ENCODE assay signal across 22 cellular contexts in the genomic region with DNA sequence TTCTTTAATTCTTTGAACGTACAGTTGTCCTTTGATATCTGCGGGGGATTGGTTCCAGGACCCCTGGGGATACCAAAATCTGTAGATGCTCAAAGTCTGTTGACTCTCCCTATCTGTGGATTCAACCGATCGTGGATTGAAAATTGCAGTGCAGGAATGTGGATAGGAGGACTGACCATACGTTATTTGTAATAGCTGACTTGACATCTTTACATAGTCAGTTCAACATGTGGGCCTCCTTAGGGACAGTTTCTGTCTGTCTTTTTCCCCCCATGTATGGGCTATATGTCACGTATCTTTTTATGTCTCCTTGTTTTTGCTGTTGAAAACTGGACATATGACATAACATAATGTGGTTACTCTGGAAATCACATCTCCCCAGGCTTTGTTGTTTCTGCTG.
DNase-seq lines count a peak whose midpoint lies in the region; ATAC-seq, FAIRE-seq and TF ChIP-seq lines count a peak whose summit lies in the region.
"Had no signal": no experiment of that assay in that cellular context is flagged by ENCODE, and none has a peak within 500 bp of the region (broad histone marks: within the 10 kb centered on the region; RNA-seq: fewer than 3 reads in every experiment).

No MANE protein-coding gene starts in this region.

- ATAC-seq in A549 (no peak), GM23338 (no peak), GM21786 (IDR thresholded peaks at IDR 0.05; ENCODE audit: unreplicated experiment) (no peak)
- ATAC-seq: CD8-positive, alpha-beta T cell had no signal

- no peak overlapping the region for H3K9ac ChIP-seq in astrocyte (ENCODE audit: low read length)
- H3K9ac ChIP-seq: BLaER1 treated with 17β-estradiol and CSF1 and Interleukin-3, amounts not matched to agents 10 nM and 100 nM had no signal

- no peak for FAIRE-seq in A549 (lab: Jason Lieb, UNC)
- FAIRE-seq in astrocyte (lab: Jason Lieb, UNC), result no peak
- FAIRE-seq: A204.1, D721Med, G401.6, GM12891, GM19239 had no signal

- no peaks in the 10 kb centered on the region for H3F3A ChIP-seq in GM23338 (replicated peaks; ENCODE audit: low read depth)

- H3K36me3 ChIP-seq in GM23338 (ENCODE audit: insufficient read depth), result no peaks in the 10 kb centered on the region
- H3K36me3 ChIP-seq in astrocyte (ENCODE audit: insufficient read depth, low read length), result no peaks in the 10 kb centered on the region
- H3K36me3 ChIP-seq: BLaER1 treated with 17β-estradiol and CSF1 and Interleukin-3, amounts not matched to agents 10 nM and 100 nM had no signal

- H3K9me3 ChIP-seq in A549 (no peaks in the 10 kb centered on the region), astrocyte (ENCODE audit: insufficient read depth, low read depth, low read length) (no peaks in the 10 kb centered on the region)
- H3K9me3 ChIP-seq: Caco-2 had no signal

- CTCF ChIA-PET in A549 (lab: Yijun Ruan, JAX), result no interaction called here

- H2AFZ ChIP-seq in GM23338 (peak overlapping the region; percentile 28; the same call in 1 of the 2 replicates), astrocyte (ENCODE audit: low read depth, low read length) (no peak overlapping the region)

- no peaks in the 10 kb centered on the region for H3K9me2 ChIP-seq in GM23338 (ENCODE audit: insufficient read depth)

- H3K27me3 Mint-ChIP-seq in GM23338 (ENCODE audit: insufficient read depth, low read depth, poor library complexity) (peaks cover 2% of the 10 kb centered on the region), astrocyte (ENCODE audit: low read depth, unreplicated experiment) (peaks cover 5% of the 10 kb centered on the region)

- H3K4me1 Mint-ChIP-seq in GM23338 (no peaks in the 10 kb centered on the region; the same call in 2 of the 3 replicates), astrocyte (ENCODE audit: low read depth, unreplicated experiment) (peaks cover 9% of the 10 kb centered on the region)
- H3K4me1 Mint-ChIP-seq: B cell had no signal

- H3K9me3 Mint-ChIP-seq in GM23338, result peaks cover 9% of the 10 kb centered on the region
- peaks cover 11% of the 10 kb centered on the region for H3K9me3 Mint-ChIP-seq in astrocyte (ENCODE audit: unreplicated experiment)
- H3K9me3 Mint-ChIP-seq: CD4-positive, alpha-beta T cell; CD8-positive, alpha-beta T cell had no signal

- H3K4me2 ChIP-seq in A549 (no peak overlapping the region), GM23338 (no peak overlapping the region), astrocyte (ENCODE audit: low read length) (no peak overlapping the region)
- H3K4me2 ChIP-seq: BLaER1 treated with 17β-estradiol and CSF1 and Interleukin-3, amounts not matched to agents 10 nM and 100 nM had no signal

- no peak for TF ChIP-seq RAD21 in A549 (conservative IDR thresholded peaks at IDR 0.05 in 1 of 2, IDR thresholded peaks at IDR 0.05 in 1 of 2)

- H3K27me3 ChIP-seq in GM23338 (ENCODE audit: insufficient read depth) (no peaks in the 10 kb centered on the region), astrocyte (ENCODE audit: insufficient read depth, low read length) (no peaks in the 10 kb centered on the region)
- H3K27me3 ChIP-seq: BLaER1 treated with 17β-estradiol and CSF1 and Interleukin-3, amounts not matched to agents 10 nM and 100 nM had no signal

- H3K27ac ChIP-seq in A549 (no peak overlapping the region), GM23338 (ENCODE audit: low read depth) (no peak overlapping the region), astrocyte (ENCODE audit: low read depth, low read length) (no peak overlapping the region)
- H3K27ac ChIP-seq: BLaER1 treated with 17β-estradiol and CSF1 and Interleukin-3, amounts not matched to agents 10 nM and 100 nM; C4-2B had no signal

- peaks cover 9% of the 10 kb centered on the region; the same call in 2 of the 3 replicates for H3K36me3 Mint-ChIP-seq in GM23338 (ENCODE audit: low read depth)
- peaks cover 1% of the 10 kb centered on the region for H3K36me3 Mint-ChIP-seq in astrocyte (ENCODE audit: low read depth, unreplicated experiment)
- H3K36me3 Mint-ChIP-seq: CD8-positive, alpha-beta T cell had no signal

- DNase-seq in A549 (ENCODE audit: low read depth in 1 of 2, low spot score in 1 of 2) (no peak), GM23338 (ENCODE audit: low spot score) (no peak), astrocyte (ENCODE audit: low read depth) (no peak), activated gamma-delta T cell treated with Interleukin-2 at 50 U/mL for 16 hours (no peak)
- no peak for DNase-seq in activated effector memory CD4-positive, alpha-beta T cell treated with Interleukin-2 at 50 U/mL for 16 hours
- DNase-seq: 8988T; AML-193; Caco-2; Calu3; CD4-positive, alpha-beta T cell; CD8-positive, alpha-beta T cell; DMS79 treated with DMSO at 0.1 percent for 48 hours; GF-D8 had no signal

- H3K4me1 ChIP-seq in A549, result no peaks in the 10 kb centered on the region
- no peaks in the 10 kb centered on the region for H3K4me1 ChIP-seq in GM23338 (ENCODE audit: insufficient read depth)
- H3K4me1 ChIP-seq in astrocyte (ENCODE audit: insufficient read depth, low read length), result no peaks in the 10 kb centered on the region
- H3K4me1 ChIP-seq: Caco-2 had no signal

- POLR2A ChIA-PET in A549 (lab: Yijun Ruan, JAX), result no interaction called here

- no peak for TF ChIP-seq CTCF in A549 (IDR thresholded peaks at IDR 0.05)
- no peak for TF ChIP-seq CTCF in GM23338 (conservative IDR thresholded peaks at IDR 0.05; ENCODE audit: low read depth in 2 of 2)
- no peak for TF ChIP-seq CTCF in astrocyte (IDR thresholded peaks at IDR 0.05; ENCODE audit: insufficient read depth, low read depth, low read length)

- H3K79me2 ChIP-seq in GM23338 (replicated peaks; ENCODE audit: insufficient read depth) (no peaks in the 10 kb centered on the region), astrocyte (ENCODE audit: insufficient read depth, low read length) (no peaks in the 10 kb centered on the region)

- no peak for TF ChIP-seq EP300 in A549 (IDR thresholded peaks at IDR 0.05)

- no peak overlapping the region for H3K27ac Mint-ChIP-seq in GM23338
- peak overlapping the region; percentile 78 for H3K27ac Mint-ChIP-seq in astrocyte (ENCODE audit: unreplicated experiment)
- H3K27ac Mint-ChIP-seq: B cell; CD4-positive, alpha-beta T cell; CD8-positive, alpha-beta T cell had no signal

- TF ChIP-seq POLR2A in A549 (IDR thresholded peaks at IDR 0.05; ENCODE audit: low read length), result no peak

- H3K4me3 ChIP-seq in A549 (no peak overlapping the region), GM23338 (no peak overlapping the region), astrocyte (ENCODE audit: insufficient read depth, low read depth, low read length) (no peak overlapping the region)
- H3K4me3 ChIP-seq: BLaER1 treated with 17β-estradiol and CSF1 and Interleukin-3, amounts not matched to agents 10 nM and 100 nM had no signal

- WGBS in A549 (ENCODE audit: missing lambda C conversion rate), result 83% methylated on average over 6 of the region's 6 CpGs

- H3K4me3 Mint-ChIP-seq in GM23338 (no peak overlapping the region), astrocyte (ENCODE audit: unreplicated experiment) (no peak overlapping the region)
- H3K4me3 Mint-ChIP-seq: B cell; CD4-positive, alpha-beta T cell; CD8-positive, alpha-beta T cell had no signal

- no peaks in the 10 kb centered on the region for H4K20me1 ChIP-seq in GM23338 (replicated peaks; ENCODE audit: insufficient read depth)
- no peaks in the 10 kb centered on the region for H4K20me1 ChIP-seq in astrocyte (ENCODE audit: insufficient read depth, low read length)
- H4K20me1 ChIP-seq: BLaER1 treated with 17β-estradiol and CSF1 and Interleukin-3, amounts not matched to agents 10 nM and 100 nM had no signal

TF ChIP-seq in A549, 52 proteins besides CTCF, POLR2A, EP300 and RAD21:
- TF ChIP-seq MAFK (IDR thresholded peaks at IDR 0.05; ENCODE audit: partially characterized antibody) (peak; percentile 43), TP53 (CRISPR knock-in tag; IDR thresholded peaks at IDR 0.05) (no peak), GATA3 (IDR thresholded peaks at IDR 0.05; ENCODE audit: borderline replicate concordance) (no peak)

TF ChIP-seq in GM23338, 12 proteins besides CTCF, POLR2A, EP300 and RAD21 (continues in another document):
- TF ChIP-seq CREB1 (CRISPR knock-in tag; IDR thresholded peaks at IDR 0.05; ENCODE audit: low read depth) (no peak), STAT1 (IDR thresholded peaks at IDR 0.05; ENCODE audit: unreplicated experiment) (no peak)
